In the genomic region with DNA sequence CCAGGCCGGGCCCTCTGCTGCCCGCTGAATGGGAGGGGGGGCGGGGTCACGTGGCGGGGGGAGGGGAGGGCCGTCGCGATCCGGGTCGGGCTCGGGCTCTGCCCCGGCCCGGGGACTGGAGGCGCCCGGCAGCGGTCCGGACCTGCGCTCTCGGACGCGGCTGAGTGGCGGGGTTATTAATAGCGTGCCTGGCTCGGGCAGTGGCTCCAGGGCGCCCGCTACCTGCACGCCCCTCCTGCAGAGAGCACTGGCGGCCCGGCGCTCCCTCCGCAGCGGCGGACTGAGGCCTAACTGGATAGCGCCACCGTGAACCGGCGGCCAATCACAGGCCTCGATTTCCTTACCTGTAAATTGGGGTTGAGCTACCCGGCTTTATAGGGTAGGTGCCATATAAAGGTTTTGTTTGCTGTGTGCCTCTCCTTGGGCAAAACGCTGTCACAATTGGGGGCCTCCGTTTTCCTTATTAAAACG, we compare ENCODE assay signal across 7 cellular contexts. TPM values are rescaled to one million over a fixed set of nuclear protein-coding genes. Genes with fewer than 3 reads are reported as not detected.
DNase-seq lines count a peak whose midpoint lies in the region; ATAC-seq and TF ChIP-seq lines count a peak whose summit lies in the region.

No MANE protein-coding gene starts in this region.

- in situ Hi-C loops in GM13977 (cut with MboI; ENCODE audit: low pct_unique_long_range_greater_than_20kb, low sequenced_read_pairs, unreplicated experiment), result no loop called here

- H3K9me3 ChIP-seq in OCI-LY3 (ENCODE audit: insufficient read depth, low read length) (no peaks in the 10 kb centered on the region), fibroblast of lung (ENCODE audit: control insufficient read depth, insufficient read depth, low read depth, low read length) (no peaks in the 10 kb centered on the region)

- no peaks in the 10 kb centered on the region for H3K36me3 ChIP-seq in OCI-LY3 (replicated peaks; ENCODE audit: low read depth, low read length)
- no peaks in the 10 kb centered on the region for H3K36me3 ChIP-seq in fibroblast of lung (ENCODE audit: control insufficient read depth, insufficient read depth, low read length)

- H4K20me1 ChIP-seq in OCI-LY3 (ENCODE audit: insufficient read depth, low read length) (no peaks in the 10 kb centered on the region), fibroblast of lung (ENCODE audit: control insufficient read depth, extremely low read depth, insufficient read depth, low read length) (no peaks in the 10 kb centered on the region)

- H3K9ac ChIP-seq in OCI-LY3 (ENCODE audit: low read length) (peak overlapping the region; percentile 46), fibroblast of lung (ENCODE audit: insufficient read depth, low read length) (peak overlapping the region; percentile 64)

- H3K4me1 ChIP-seq in OCI-LY3 (ENCODE audit: low read length) (0 out of 2 replicates have a peak, but pooled peaks cover 3% of the 10 kb centered on the region), fibroblast of lung (ENCODE audit: control insufficient read depth, extremely low read depth, insufficient read depth, low read length) (peaks cover 53% of the 10 kb centered on the region)

- H3K4me2 ChIP-seq in OCI-LY3 (ENCODE audit: low read length) (peak overlapping the region; percentile 77), fibroblast of lung (ENCODE audit: extremely low read depth, insufficient read depth, low read length) (peak overlapping the region; percentile 88)

- H3K4me1 Mint-ChIP-seq in naive B cell, result peaks cover 30 to 49% (median 46%) of the 10 kb centered on the region in 3 donors

- no peak overlapping the region for H3K27ac Mint-ChIP-seq in naive B cell

- TF ChIP-seq CTCF in GM13977 (IDR thresholded peaks at IDR 0.05; ENCODE audit: extremely low read depth, insufficient read depth, missing control alignments) (peak; percentile 15), OCI-LY3 (IDR thresholded peaks at IDR 0.05; ENCODE audit: low read depth, low read length) (peak; percentile 17), fibroblast of lung (conservative IDR thresholded peaks at IDR 0.05 in 1 of 2, IDR thresholded peaks at IDR 0.05 in 1 of 2; ENCODE audit: low read depth in 1 of 2, low read length in 2 of 2) (no peak)

- H3K79me2 ChIP-seq in OCI-LY3 (ENCODE audit: low read length) (no peaks in the 10 kb centered on the region), fibroblast of lung (ENCODE audit: control insufficient read depth, insufficient read depth, low read length) (peaks cover 64% of the 10 kb centered on the region)

- H3K27me3 Mint-ChIP-seq in naive B cell, result no peaks in the 10 kb centered on the region

- H2AFZ ChIP-seq in OCI-LY3 (ENCODE audit: low read depth, low read length) (no peak overlapping the region; the same call in 1 of the 2 replicates), fibroblast of lung (ENCODE audit: low read length) (no peak overlapping the region)

- DNase-seq in GM13977 (ENCODE audit: low spot score) (peak; percentile 79), fibroblast of lung (ENCODE audit: low read depth in 2 of 2) (peak; percentile 46 to 55), naive B cell (peak; percentile 31), superior temporal gyrus (ENCODE audit: extremely low spot score) (no peak), DMS114 treated with DMSO at 0.1 percent for 48 hours (lab: John Stamatoyannopoulos, UW; ENCODE audit: unreplicated experiment) (no peak)
- DNase-seq in stimulated activated CD4-positive, alpha-beta T cell treated with anti-CD3 and anti-CD28 coated beads, Interleukin-4, amount 100 ng/mL, for 4 hours, result no peak

- H3K9me3 Mint-ChIP-seq in naive B cell, result no peaks in the 10 kb centered on the region

- no peaks in the 10 kb centered on the region for H3K36me3 Mint-ChIP-seq in naive B cell

- ATAC-seq in naive B cell (ENCODE audit: low read depth in 2 of 2), result peak; percentile 60 to 68

- H3K4me3 ChIP-seq in OCI-LY3 (ENCODE audit: low read length) (peak overlapping the region; percentile 82), fibroblast of lung (replicated peaks in 1 of 4; ENCODE audit: control extremely low read depth in 1 of 4, insufficient read depth in 1 of 4, low read depth in 3 of 4, low read length in 4 of 4) (peak overlapping the region; percentile 13 to 46 (median 40))

- no peak overlapping the region for H3K27ac ChIP-seq in OCI-LY3 (ENCODE audit: low read length)
- H3K27ac ChIP-seq in fibroblast of lung (ENCODE audit: insufficient read depth, low read length), result peak overlapping the region; percentile 70

- H3K27me3 ChIP-seq in OCI-LY3 (ENCODE audit: low read depth, low read length) (no peaks in the 10 kb centered on the region), fibroblast of lung (ENCODE audit: control insufficient read depth, insufficient read depth, low read length) (no peaks in the 10 kb centered on the region)

- H3K4me3 Mint-ChIP-seq in naive B cell, result peak overlapping the region; percentile 35 to 83 (median 74)

RNA-seq across cellular contexts. Expression of a gene that starts 28.0 kb away (rescaled TPM):
- total RNA-seq in fibroblast of lung, result 5.1 and 6.9 TPM in 2 replicates
- polyA plus RNA-seq in fibroblast of lung, result 3.1 and 4.2 TPM in 2 replicates
- 12.4 and 22.9 TPM in 2 replicates for polyA plus RNA-seq in fibroblast of lung (2012)
- polyA minus RNA-seq in fibroblast of lung (ENCODE audit: low replicate concordance), result 17.7 and 33.1 TPM in 2 replicates
- 1 to 10 TPM in 3 of 6 donors, under 1 TPM in 3; 0.15 to 2.3 (median 0.91) TPM for polyA plus RNA-seq in naive B cell (ENCODE audit: low read depth in 6 of 6)

RNA-seq across cellular contexts. Expression of a gene that starts 59.1 kb away (rescaled TPM):
- under 0.01 TPM in 1 of 2 replicates, not detected in the other for total RNA-seq in fibroblast of lung
- polyA plus RNA-seq in fibroblast of lung, result not detected in 2 replicates
- polyA plus RNA-seq in fibroblast of lung (2012), result not detected in 2 replicates
- not detected in 2 replicates for polyA minus RNA-seq in fibroblast of lung (ENCODE audit: low replicate concordance)
- 100 to 1,000 TPM; 106 to 197 (median 132) TPM for polyA plus RNA-seq in naive B cell (ENCODE audit: low read depth in 6 of 6)

Comparison
In these comparisons a context has a peak if more than half of its experiments do, and no peak if none do; other contexts are left out.
1. DNase-seq: peak in GM13977 (single experiment), fibroblast of lung (2 of 2) and naive B cell (single experiment); none in superior temporal gyrus (single experiment), stimulated activated CD4-positive, alpha-beta T cell treated with anti-CD3 and anti-CD28 coated beads, Interleukin-4, amount 100 ng/mL, for 4 hours (0 of 2) and DMS114 treated with DMSO at 0.1 percent for 48 hours (single experiment).
2. CTCF ChIP-seq: peak in GM13977 (single experiment) and OCI-LY3 (single experiment); none in fibroblast of lung (0 of 2).
3. RNA of a gene that starts 59.1 kb away (polyA plus RNA-seq): 106 to 197 TPM in naive B cell; not detected in fibroblast of lung; every median in the first group is over 100 times any median in the second.